12 cellular contexts compared by ENCODE assay signal in genomic region chr11:76578655-76579046, GRCh38.
DNase-seq lines count a peak whose midpoint lies in the region; ATAC-seq and TF ChIP-seq lines count a peak whose summit lies in the region.
"Had no signal": no experiment of that assay in that cellular context is flagged by ENCODE, and none has a peak within 500 bp of the region (broad histone marks: within the 10 kb centered on the region; RNA-seq: fewer than 3 reads in every experiment).

No MANE protein-coding gene starts in this region.

- no peaks in the 10 kb centered on the region for H4K20me1 ChIP-seq in neural progenitor cell (ENCODE audit: low read depth)

- H3K36me3 ChIP-seq in neural progenitor cell (no peaks in the 10 kb centered on the region), vagina (no peaks in the 10 kb centered on the region)
- no peaks in the 10 kb centered on the region for H3K36me3 ChIP-seq in CD4-positive, alpha-beta memory T cell (ENCODE audit: insufficient read depth, low read length)

- H3K79me2 ChIP-seq in neural progenitor cell (ENCODE audit: low read depth): no peaks in the 10 kb centered on the region

- no peaks in the 10 kb centered on the region for H3K36me3 Mint-ChIP-seq in T-helper 1 cell treated with Interleukin-12 subunit alpha and Interleukin-12 subunit beta and Interleukin-4 antibody, amounts not matched to agents 30 μg/mL and 1 μg/mL, for 36 hours (ENCODE audit: low read depth)
- H3K36me3 Mint-ChIP-seq in neural progenitor cell: no peaks in the 10 kb centered on the region
- no peaks in the 10 kb centered on the region for H3K36me3 Mint-ChIP-seq in CD4-positive, alpha-beta memory T cell
- no peaks in the 10 kb centered on the region for H3K36me3 Mint-ChIP-seq in activated CD4-positive, alpha-beta memory T cell treated with anti-CD3 and anti-CD28 coated beads for 36 hours

- H3K9me3 ChIP-seq in neural progenitor cell (ENCODE audit: low read depth) (no peaks in the 10 kb centered on the region), vagina (no peaks in the 10 kb centered on the region)
- no peaks in the 10 kb centered on the region for H3K9me3 ChIP-seq in CD4-positive, alpha-beta memory T cell (ENCODE audit: control insufficient read depth in 1 of 2, low read length in 2 of 2)

- H3K4me1 ChIP-seq in neural progenitor cell (peaks cover 6% of the 10 kb centered on the region), vagina (peaks cover 29% of the 10 kb centered on the region)
- H3K4me1 ChIP-seq in CD4-positive, alpha-beta memory T cell (ENCODE audit: insufficient read depth, low read length): no peaks in the 10 kb centered on the region

- H3K4me3 ChIP-seq in neural progenitor cell (no peak overlapping the region), vagina (no peak overlapping the region)
- H3K4me3 ChIP-seq in CD4-positive, alpha-beta memory T cell (ENCODE audit: low read length in 2 of 2): no peak overlapping the region

- POLR2A ChIA-PET in CD4-positive, alpha-beta memory T cell (lab: Charles Lee; ENCODE audit: partially characterized antibody): no interaction called here
- POLR2A ChIA-PET in activated CD4-positive, alpha-beta memory T cell treated with anti-CD3 and anti-CD28 coated beads for 36 hours (lab: Charles Lee): no interaction called here

- no peaks in the 10 kb centered on the region for H3F3A ChIP-seq in neural progenitor cell (ENCODE audit: low read depth)

- H3K27ac Mint-ChIP-seq in T-helper 1 cell treated with Interleukin-12 subunit alpha and Interleukin-12 subunit beta and Interleukin-4 antibody, amounts not matched to agents 30 μg/mL and 1 μg/mL, for 36 hours: peak overlapping the region; percentile 43
- peak overlapping the region; percentile 40 for H3K27ac Mint-ChIP-seq in neural progenitor cell
- no peak overlapping the region for H3K27ac Mint-ChIP-seq in CD4-positive, alpha-beta memory T cell
- no peak overlapping the region for H3K27ac Mint-ChIP-seq in activated CD4-positive, alpha-beta memory T cell treated with anti-CD3 and anti-CD28 coated beads for 36 hours
- H3K27ac Mint-ChIP-seq: IgD-negative memory B cell, T-helper 17 cell had no signal

- H3K4me2 ChIP-seq in neural progenitor cell: no peak overlapping the region

- no peak overlapping the region for H3K27ac ChIP-seq in neural progenitor cell
- peak overlapping the region; percentile 64 for H3K27ac ChIP-seq in vagina
- no peak overlapping the region for H3K27ac ChIP-seq in CD4-positive, alpha-beta memory T cell (ENCODE audit: low read depth, low read length)

- H3K27me3 ChIP-seq in neural progenitor cell (no peaks in the 10 kb centered on the region), vagina (no peaks in the 10 kb centered on the region)
- no peaks in the 10 kb centered on the region for H3K27me3 ChIP-seq in CD4-positive, alpha-beta memory T cell (ENCODE audit: insufficient read depth, low read length)

- ATAC-seq in HG03439 (IDR thresholded peaks at IDR 0.05; ENCODE audit: unreplicated experiment): no peak
- ATAC-seq: T-helper 17 cell had no signal

- no peak for DNase-seq in T-helper 1 cell
- peak; percentile 85 for DNase-seq in cardiac septum (ENCODE audit: low spot score)
- DNase-seq in neural progenitor cell (ENCODE audit: low spot score): peak; percentile 22
- DNase-seq in vagina (ENCODE audit: extremely low spot score in 2 of 2): no peak
- DNase-seq in CD4-positive, alpha-beta memory T cell: no peak
- no peak for DNase-seq in activated CD4-positive, alpha-beta memory T cell treated with anti-CD3 and anti-CD28 coated beads for 36 hours
- DNase-seq: GDM1, NCI-H2227 treated with DMSO at 0.1 percent for 48 hours, T-helper 17 cell had no signal

- H3K9ac ChIP-seq in neural progenitor cell: no peak overlapping the region

- peaks cover under 1% of the 10 kb centered on the region for H3K4me1 Mint-ChIP-seq in T-helper 1 cell treated with Interleukin-12 subunit alpha and Interleukin-12 subunit beta and Interleukin-4 antibody, amounts not matched to agents 30 μg/mL and 1 μg/mL, for 36 hours (ENCODE audit: low read depth)
- peaks cover 20% of the 10 kb centered on the region for H3K4me1 Mint-ChIP-seq in neural progenitor cell
- H3K4me1 Mint-ChIP-seq in CD4-positive, alpha-beta memory T cell: no peaks in the 10 kb centered on the region
- no peaks in the 10 kb centered on the region for H3K4me1 Mint-ChIP-seq in activated CD4-positive, alpha-beta memory T cell treated with anti-CD3 and anti-CD28 coated beads for 36 hours (ENCODE audit: low read depth)
- H3K4me1 Mint-ChIP-seq: IgD-negative memory B cell had no signal

- no peaks in the 10 kb centered on the region for H3K9me3 Mint-ChIP-seq in T-helper 1 cell treated with Interleukin-12 subunit alpha and Interleukin-12 subunit beta and Interleukin-4 antibody, amounts not matched to agents 30 μg/mL and 1 μg/mL, for 36 hours
- H3K9me3 Mint-ChIP-seq in neural progenitor cell: peaks cover 5% of the 10 kb centered on the region
- H3K9me3 Mint-ChIP-seq in CD4-positive, alpha-beta memory T cell: no peaks in the 10 kb centered on the region
- H3K9me3 Mint-ChIP-seq in activated CD4-positive, alpha-beta memory T cell treated with anti-CD3 and anti-CD28 coated beads for 36 hours: no peaks in the 10 kb centered on the region
- H3K9me3 Mint-ChIP-seq: IgD-negative memory B cell had no signal

- peaks cover 9% of the 10 kb centered on the region for H3K27me3 Mint-ChIP-seq in T-helper 1 cell treated with Interleukin-12 subunit alpha and Interleukin-12 subunit beta and Interleukin-4 antibody, amounts not matched to agents 30 μg/mL and 1 μg/mL, for 36 hours (ENCODE audit: low read depth)
- peaks cover 3% of the 10 kb centered on the region for H3K27me3 Mint-ChIP-seq in neural progenitor cell (ENCODE audit: insufficient read depth, low read depth)
- peaks cover 2% of the 10 kb centered on the region in 2 donors for H3K27me3 Mint-ChIP-seq in CD4-positive, alpha-beta memory T cell
- peaks cover 5% of the 10 kb centered on the region for H3K27me3 Mint-ChIP-seq in activated CD4-positive, alpha-beta memory T cell treated with anti-CD3 and anti-CD28 coated beads for 36 hours

- TF ChIP-seq CTCF in neural progenitor cell (IDR thresholded peaks at IDR 0.05) (no peak), vagina (IDR thresholded peaks at IDR 0.05) (no peak)

- peak overlapping the region; percentile 78 for H2AFZ ChIP-seq in neural progenitor cell (replicated peaks)

- no peak for TF ChIP-seq POLR2A in vagina (IDR thresholded peaks at IDR 0.05)

- CTCF ChIA-PET in CD4-positive, alpha-beta memory T cell (lab: Charles Lee; ENCODE audit: partially characterized antibody): interaction anchor here (1.2 kb wide), 1 partner anchor 101 kb away, joined by 3 read pairs; no protein-coding TSS in a partner anchor
- CTCF ChIA-PET in activated CD4-positive, alpha-beta memory T cell treated with anti-CD3 and anti-CD28 coated beads for 36 hours (lab: Charles Lee): no interaction called here

- H3K4me3 Mint-ChIP-seq in T-helper 1 cell treated with Interleukin-12 subunit alpha and Interleukin-12 subunit beta and Interleukin-4 antibody, amounts not matched to agents 30 μg/mL and 1 μg/mL, for 36 hours: no peak overlapping the region
- no peak overlapping the region for H3K4me3 Mint-ChIP-seq in neural progenitor cell
- H3K4me3 Mint-ChIP-seq in CD4-positive, alpha-beta memory T cell: no peak overlapping the region
- no peak overlapping the region for H3K4me3 Mint-ChIP-seq in activated CD4-positive, alpha-beta memory T cell treated with anti-CD3 and anti-CD28 coated beads for 36 hours
- H3K4me3 Mint-ChIP-seq: IgD-negative memory B cell, T-helper 17 cell had no signal

- intact Hi-C loops in cardiac septum (cut with DNase I): loop anchor here (2.0 kb wide), 2 partner anchors 26 to 92 kb away; partner anchors contain the start of gene LRRC32
- intact Hi-C loops in vagina (cut with DNase I): no loop called here
- intact Hi-C loops in CD4-positive, alpha-beta memory T cell (cut with micrococcal nuclease): no loop called here
- intact Hi-C loops in activated CD4-positive, alpha-beta memory T cell treated with anti-CD3 and anti-CD28 coated beads for 36 hours (cut with micrococcal nuclease): no loop called here

Comparison
In these comparisons a context has a peak if more than half of its experiments do, and no peak if none do; other contexts are left out.
1. H3K27ac Mint-ChIP-seq: peak in T-helper 1 cell treated with Interleukin-12 subunit alpha and Interleukin-12 subunit beta and Interleukin-4 antibody, amounts not matched to agents 30 μg/mL and 1 μg/mL, for 36 hours (single experiment) and neural progenitor cell (single experiment); none in CD4-positive, alpha-beta memory T cell (0 of 7) and activated CD4-positive, alpha-beta memory T cell treated with anti-CD3 and anti-CD28 coated beads for 36 hours (single experiment).
2. DNase-seq: peak in cardiac septum (single experiment) and neural progenitor cell (single experiment); none in T-helper 1 cell (0 of 5), vagina (0 of 2), CD4-positive, alpha-beta memory T cell (0 of 5) and activated CD4-positive, alpha-beta memory T cell treated with anti-CD3 and anti-CD28 coated beads for 36 hours (single experiment).